25 cellular contexts compared by ENCODE assay signal in the genomic region with DNA sequence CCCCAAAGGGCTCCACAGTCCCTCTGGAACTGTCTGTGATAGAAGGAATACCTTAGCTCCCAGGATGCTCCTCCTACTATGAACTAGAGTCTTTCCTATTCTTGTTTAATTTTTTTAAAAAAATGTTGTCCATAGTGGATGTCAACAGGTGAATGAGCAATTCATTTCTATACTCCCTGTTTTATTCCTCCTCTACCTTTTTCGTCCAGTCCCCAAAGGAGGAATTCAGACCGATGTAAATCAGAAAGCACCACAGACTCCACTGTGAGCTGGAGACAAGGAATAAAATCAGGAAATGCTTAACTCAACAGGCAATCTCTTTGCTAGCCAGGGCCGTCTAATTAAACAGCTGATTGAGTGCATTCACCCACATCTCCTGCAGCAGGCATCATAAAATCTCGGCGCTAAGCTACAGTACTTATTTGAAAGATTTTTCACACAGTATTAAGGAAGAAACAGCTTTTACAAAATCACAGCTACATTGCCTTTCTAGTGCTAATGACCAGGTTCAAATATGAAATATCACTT.
DNase-seq lines count a peak whose midpoint lies in the region; TF ChIP-seq lines count a peak whose summit lies in the region.
"Had no signal": no experiment of that assay in that cellular context is flagged by ENCODE, and none has a peak within 500 bp of the region (broad histone marks: within the 10 kb centered on the region; RNA-seq: fewer than 3 reads in every experiment).

No MANE protein-coding gene starts in this region.

- H3K36me3 ChIP-seq in A673 (ENCODE audit: insufficient read depth, low read length, poor library complexity, severe bottlenecking): no peaks in the 10 kb centered on the region
- H3K36me3 ChIP-seq in HEK293 (ENCODE audit: control insufficient read depth in 2 of 2, insufficient read depth in 1 of 2, low read length in 2 of 2): no peaks in the 10 kb centered on the region
- no peaks in the 10 kb centered on the region for H3K36me3 ChIP-seq in kidney epithelial cell (ENCODE audit: control insufficient read depth, insufficient read depth, low read length)
- no peaks in the 10 kb centered on the region for H3K36me3 ChIP-seq in CD8-positive, alpha-beta memory T cell (ENCODE audit: insufficient read depth, low read length)
- H3K36me3 ChIP-seq: MG63 had no signal

- intact Hi-C loops in A673 (cut with micrococcal nuclease; ENCODE audit: unreplicated experiment): no loop called here

- H3K9me3 Mint-ChIP-seq in CD8-positive, alpha-beta memory T cell: no peaks in the 10 kb centered on the region

- H3K36me3 Mint-ChIP-seq in CD8-positive, alpha-beta memory T cell: no peaks in the 10 kb centered on the region

- H3K4me1 Mint-ChIP-seq in CD8-positive, alpha-beta memory T cell: peaks cover 0 to 4% (median 1%) of the 10 kb centered on the region in 3 donors

- CTCF ChIA-PET in A673 (lab: Charles Lee): no interaction called here
- CTCF ChIA-PET in HEK293 (lab: Yijun Ruan, JAX): interaction anchor here (0.6 to 1.0 kb wide), 2 partner anchors 12 to 68 kb away, joined by 3 to 4 read pairs; no protein-coding TSS in a partner anchor
- CTCF ChIA-PET in CD8-positive, alpha-beta memory T cell (lab: Charles Lee): no interaction called here

- TF ChIP-seq CTCF in A673 (conservative IDR thresholded peaks at IDR 0.05; ENCODE audit: low read depth, low read length) (no peak), HEK293 (tag by site-specific recombination; IDR thresholded peaks at IDR 0.05) (no peak), kidney epithelial cell (IDR thresholded peaks at IDR 0.05; ENCODE audit: insufficient read depth, low read length, poor library complexity, severe bottlenecking) (no peak)

- DNase-seq in NCI-H1092 treated with DMSO at 0.1 percent for 48 hours (lab: John Stamatoyannopoulos, UW) (peak; percentile 22), NCI-H1092 (lab: John Stamatoyannopoulos, UW) (no peak), A673 (ENCODE audit: low spot score) (peak; percentile 54), kidney epithelial cell (ENCODE audit: low read depth) (peak; percentile 12), NCI-H2196 (lab: John Stamatoyannopoulos, UW; ENCODE audit: unreplicated experiment) (no peak), AG08396 (ENCODE audit: low spot score) (no peak)
- DNase-seq in CD8-positive, alpha-beta memory T cell: no peak
- DNase-seq: AML-193, DND-41, MG63, NCI-H1048, NCI-H1694 treated with DMSO at 0.1 percent for 48 hours, NCI-H2081 treated with DMSO at 0.1 percent for 48 hours, NCI-H226, NCI-H524 treated with DMSO at 0.1 percent for 48 hours, PC-9, RPMI8226, SHP77 had no signal

- H3K4me1 ChIP-seq in A673 (ENCODE audit: insufficient read depth, low read length, poor library complexity, severe bottlenecking): no peaks in the 10 kb centered on the region
- H3K4me1 ChIP-seq in HEK293 (ENCODE audit: control insufficient read depth, insufficient read depth, low read length): no peaks in the 10 kb centered on the region
- no peaks in the 10 kb centered on the region for H3K4me1 ChIP-seq in CD8-positive, alpha-beta memory T cell (ENCODE audit: insufficient read depth, low read length)

- H3K27me3 Mint-ChIP-seq in CD8-positive, alpha-beta memory T cell: peaks cover 20 to 55% of the 10 kb centered on the region in 2 donors

- H3K4me3 ChIP-seq in A673 (ENCODE audit: low read depth, low read length, poor library complexity, severe bottlenecking) (no peak overlapping the region), HEK293 (ENCODE audit: low read depth, low read length) (no peak overlapping the region), kidney epithelial cell (ENCODE audit: low read depth, low read length) (no peak overlapping the region)
- no peak overlapping the region for H3K4me3 ChIP-seq in CD8-positive, alpha-beta memory T cell (ENCODE audit: low read length)
- H3K4me3 ChIP-seq: GM12878, K562, MG63, PC-9, SK-N-MC had no signal

- no peaks in the 10 kb centered on the region for H3K9me3 ChIP-seq in A673 (ENCODE audit: low read depth, low read length, poor library complexity, severe bottlenecking)
- H3K9me3 ChIP-seq in HEK293 (ENCODE audit: control insufficient read depth, insufficient read depth, low read depth, low read length): no peaks in the 10 kb centered on the region
- H3K9me3 ChIP-seq in CD8-positive, alpha-beta memory T cell (ENCODE audit: low read length): no peaks in the 10 kb centered on the region
- H3K9me3 ChIP-seq: MG63 had no signal

- H3K4me3 Mint-ChIP-seq in CD8-positive, alpha-beta memory T cell: no peak overlapping the region

- POLR2A ChIA-PET in A673 (lab: Charles Lee; ENCODE audit: low non-redundant PET) (no interaction called here), HEK293 (lab: Yijun Ruan, JAX) (no interaction called here)
- POLR2A ChIA-PET in CD8-positive, alpha-beta memory T cell (lab: Charles Lee): no interaction called here

- no peaks in the 10 kb centered on the region for H3K27me3 ChIP-seq in A673 (replicated peaks; ENCODE audit: insufficient read depth, low read depth, low read length, poor library complexity)
- H3K27me3 ChIP-seq in kidney epithelial cell (ENCODE audit: control insufficient read depth, insufficient read depth, low read length): no peaks in the 10 kb centered on the region
- no peaks in the 10 kb centered on the region for H3K27me3 ChIP-seq in CD8-positive, alpha-beta memory T cell (ENCODE audit: insufficient read depth, low read length, poor library complexity, severe bottlenecking)
- H3K27me3 ChIP-seq: MG63 had no signal

- H3K27ac Mint-ChIP-seq in CD8-positive, alpha-beta memory T cell: no peak overlapping the region

- H3K27ac ChIP-seq in A673 (ENCODE audit: low read depth, low read length, poor library complexity, severe bottlenecking): no peak overlapping the region
- no peak overlapping the region for H3K27ac ChIP-seq in HEK293 (ENCODE audit: extremely low read depth, low read depth, low read length)
- no peak overlapping the region for H3K27ac ChIP-seq in CD8-positive, alpha-beta memory T cell (ENCODE audit: low read depth, low read length)
- H3K27ac ChIP-seq: 22Rv1, C4-2B, HL-60, PC-9, SK-N-MC had no signal

- BruUV-seq in A673 (replicated peaks; lab: Mats Ljungman, UMichigan): no TSS peak

TF ChIP-seq in HEK293, 187 proteins besides CTCF, POLR2A, EP300 and RAD21:
- TF ChIP-seq ZXDB (tag by site-specific recombination; IDR thresholded peaks at IDR 0.05) (no peak), ZNF76 (tag by site-specific recombination; IDR thresholded peaks at IDR 0.05; ENCODE audit: borderline replicate concordance, low read depth) (no peak), SCRT2 (tag by site-specific recombination; IDR thresholded peaks at IDR 0.05) (peak; percentile 90), ZNF768 (tag by site-specific recombination; IDR thresholded peaks at IDR 0.05) (no peak), ZNF184 (tag by site-specific recombination; IDR thresholded peaks at IDR 0.05) (no peak), ZNF707 (tag by site-specific recombination; IDR thresholded peaks at IDR 0.05) (no peak), GFI1B (tag by site-specific recombination; IDR thresholded peaks at IDR 0.05) (peak; percentile 20; the same call in 1 of the 2 replicates), OSR2 (tag by site-specific recombination; IDR thresholded peaks at IDR 0.05) (no peak), ZNF324 (tag by site-specific recombination; IDR thresholded peaks at IDR 0.05) (no peak), ZFP41 (tag by site-specific recombination; IDR thresholded peaks at IDR 0.05; ENCODE audit: borderline replicate concordance) (no peak), ZBTB48 (tag by site-specific recombination; IDR thresholded peaks at IDR 0.05) (no peak), SCRT1 (tag by site-specific recombination; IDR thresholded peaks at IDR 0.05; ENCODE audit: borderline replicate concordance) (peak; percentile 71), ZNF561 (tag by site-specific recombination; IDR thresholded peaks at IDR 0.05; ENCODE audit: borderline replicate concordance) (no peak), ZNF202 (tag by site-specific recombination; IDR thresholded peaks at IDR 0.05; ENCODE audit: borderline replicate concordance) (no peak), ZNF610 (tag by site-specific recombination; IDR thresholded peaks at IDR 0.05; ENCODE audit: borderline replicate concordance) (no peak), MYNN (tag by site-specific recombination; IDR thresholded peaks at IDR 0.05; ENCODE audit: borderline replicate concordance) (no peak), ZNF266 (tag by site-specific recombination; IDR thresholded peaks at IDR 0.05; ENCODE audit: low read depth) (no peak), GLI2 (tag by site-specific recombination; IDR thresholded peaks at IDR 0.05; ENCODE audit: borderline replicate concordance, low read depth) (no peak), ZNF221 (tag by site-specific recombination; IDR thresholded peaks at IDR 0.05; ENCODE audit: borderline replicate concordance) (no peak), ZSCAN16 (tag by site-specific recombination; IDR thresholded peaks at IDR 0.05) (no peak), ZBTB8A (tag by site-specific recombination; IDR thresholded peaks at IDR 0.05) (no peak), ZNF274 (IDR thresholded peaks at IDR 0.05; ENCODE audit: low read length) (no peak), ZNF274 (tag by site-specific recombination; IDR thresholded peaks at IDR 0.05; ENCODE audit: borderline replicate concordance) (no peak)
- TF ChIP-seq, protein P1, sequence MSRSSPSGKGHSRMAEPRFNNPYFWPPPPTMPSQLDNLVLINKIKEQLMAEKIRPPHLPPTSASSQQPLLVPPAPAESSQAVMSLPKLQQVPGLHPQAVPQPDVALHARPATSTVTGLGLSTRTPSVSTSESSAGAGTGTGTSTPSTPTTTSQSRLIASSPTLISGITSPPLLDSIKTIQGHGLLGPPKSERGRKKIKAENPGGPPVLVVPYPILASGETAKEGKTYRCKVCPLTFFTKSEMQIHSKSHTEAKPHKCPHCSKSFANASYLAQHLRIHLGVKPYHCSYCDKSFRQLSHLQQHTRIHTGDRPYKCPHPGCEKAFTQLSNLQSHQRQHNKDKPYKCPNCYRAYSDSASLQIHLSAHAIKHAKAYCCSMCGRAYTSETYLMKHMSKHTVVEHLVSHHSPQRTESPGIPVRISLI (tag by site-specific recombination; IDR thresholded peaks at IDR 0.05): no peak

Comparison
In these comparisons a context has a peak if more than half of its experiments do, and no peak if none do; other contexts are left out.
1. DNase-seq: peak in NCI-H1092 treated with DMSO at 0.1 percent for 48 hours (single experiment), A673 (single experiment) and kidney epithelial cell (single experiment); none in NCI-H1092 (single experiment), NCI-H2196 (single experiment), CD8-positive, alpha-beta memory T cell (0 of 5) and AG08396 (single experiment).